In genomic region chr7:100157069-100157333, GRCh38 we compare ENCODE assay signal across 9 cellular contexts. TPM values are rescaled to one million over a fixed set of nuclear protein-coding genes. Genes with fewer than 3 reads are reported as not detected.
DNase-seq lines count a peak whose midpoint lies in the region; ATAC-seq and TF ChIP-seq lines count a peak whose summit lies in the region.
"Had no signal": no experiment of that assay in that cellular context is flagged by ENCODE, and none has a peak within 500 bp of the region (broad histone marks: within the 10 kb centered on the region; RNA-seq: fewer than 3 reads in every experiment).

No MANE protein-coding gene starts in this region.

- no peak overlapping the region for H2AFZ ChIP-seq in MM.1S (ENCODE audit: low read length)
- H2AFZ ChIP-seq in neural cell (ENCODE audit: low read depth, low read length): no peak overlapping the region

- H3K79me2 ChIP-seq in MM.1S (ENCODE audit: low read length) (peaks cover 27% of the 10 kb centered on the region), neural cell (replicated peaks; ENCODE audit: insufficient read depth, low read length) (no peaks in the 10 kb centered on the region)

- no peak for ATAC-seq in HG03039 (IDR thresholded peaks at IDR 0.05; ENCODE audit: unreplicated experiment)

- H3K27me3 ChIP-seq in CD4-positive, alpha-beta memory T cell (ENCODE audit: insufficient read depth, low read length): no peaks in the 10 kb centered on the region
- H3K27me3 ChIP-seq in MM.1S (replicated peaks; ENCODE audit: insufficient read depth, low read length) (peaks cover 10% of the 10 kb centered on the region), neural cell (ENCODE audit: insufficient read depth, low read depth, low read length) (no peaks in the 10 kb centered on the region)

- DNase-seq in CD4-positive, alpha-beta memory T cell: no peak
- DNase-seq in MM.1S (no peak), coronary artery (ENCODE audit: low spot score) (no peak), HuH-7 (ENCODE audit: low spot score) (no peak), mucosa of gallbladder (ENCODE audit: low spot score) (no peak), GM10248 (ENCODE audit: extremely low spot score) (no peak)

- peaks cover 54% of the 10 kb centered on the region for H3K4me1 ChIP-seq in CD4-positive, alpha-beta memory T cell (ENCODE audit: insufficient read depth, low read length)
- H3K4me1 ChIP-seq in MM.1S (ENCODE audit: low read length): peaks cover 8% of the 10 kb centered on the region; the same call in 1 of the 2 replicates

- H3K4me3 ChIP-seq in CD4-positive, alpha-beta memory T cell (ENCODE audit: low read length in 2 of 2): peak overlapping the region in 1 of 2 donors; percentile 74
- H3K4me3 ChIP-seq in MM.1S (ENCODE audit: low read length) (no peak overlapping the region), coronary artery (peak overlapping the region; percentile 91), neural cell (ENCODE audit: low read length) (peak overlapping the region; percentile 89)

- intact Hi-C loops in CD4-positive, alpha-beta memory T cell (cut with micrococcal nuclease): no loop called here

- TF ChIP-seq EP300 in neural cell (conservative IDR thresholded peaks at IDR 0.05; ENCODE audit: poor library complexity, severe bottlenecking): no peak

- H3K36me3 ChIP-seq in CD4-positive, alpha-beta memory T cell (ENCODE audit: insufficient read depth, low read length): peaks cover 32% of the 10 kb centered on the region
- H3K36me3 ChIP-seq in MM.1S (replicated peaks; ENCODE audit: insufficient read depth, low read length): no peaks in the 10 kb centered on the region
- H3K36me3 ChIP-seq in neural cell (ENCODE audit: insufficient read depth, low read length): no peaks in the 10 kb centered on the region

- TF ChIP-seq CTCF in MM.1S (IDR thresholded peaks at IDR 0.05; ENCODE audit: low read length) (no peak), coronary artery (IDR thresholded peaks at IDR 0.05) (no peak), neural cell (IDR thresholded peaks at IDR 0.05; ENCODE audit: poor library complexity, severe bottlenecking) (no peak), GM10248 (IDR thresholded peaks at IDR 0.05; ENCODE audit: control extremely low read depth, extremely low read depth, low read depth, missing control alignments) (no peak)

- H3F3A ChIP-seq in MM.1S (ENCODE audit: insufficient read depth, low read length) (peaks cover 3% of the 10 kb centered on the region), neural cell (ENCODE audit: insufficient read depth, low read length, poor library complexity, severe bottlenecking) (no peaks in the 10 kb centered on the region)

- CTCF ChIA-PET in CD4-positive, alpha-beta memory T cell (lab: Charles Lee; ENCODE audit: partially characterized antibody): interaction anchor here (1.0 to 2.2 kb wide), 2 partner anchors 9 to 23 kb away, joined by 3 to 8 read pairs; partner anchors contain the start of gene LAMTOR4
- CTCF ChIA-PET in GM10248 (lab: Yijun Ruan, JAX): interaction anchor here (0.8 to 3.9 kb wide), 8 partner anchors 9 to 251 kb away, joined by 3 to 24 read pairs (median 3); partner anchors contain the start of gene GAL3ST4

- H3K9me2 ChIP-seq in MM.1S (replicated peaks; ENCODE audit: insufficient read depth, low read length) (no peaks in the 10 kb centered on the region), neural cell (ENCODE audit: insufficient read depth, low read length) (no peaks in the 10 kb centered on the region)

- no peaks in the 10 kb centered on the region for H3K9me3 Mint-ChIP-seq in CD4-positive, alpha-beta memory T cell

- H3K9me3 ChIP-seq in CD4-positive, alpha-beta memory T cell (ENCODE audit: control insufficient read depth in 1 of 2, low read length in 2 of 2): no peaks in the 10 kb centered on the region
- no peaks in the 10 kb centered on the region for H3K9me3 ChIP-seq in MM.1S (replicated peaks; ENCODE audit: insufficient read depth, low read length)
- H3K9me3 ChIP-seq in neural cell (ENCODE audit: low read length): no peaks in the 10 kb centered on the region

- H3K27ac Mint-ChIP-seq in CD4-positive, alpha-beta memory T cell: peak overlapping the region; percentile 82 to 96 (median 91)

- no peaks in the 10 kb centered on the region for H3K27me3 Mint-ChIP-seq in CD4-positive, alpha-beta memory T cell

- H3K4me3 Mint-ChIP-seq in CD4-positive, alpha-beta memory T cell: peak overlapping the region; percentile 65 to 90 (median 88)

- peak overlapping the region; percentile 80 for H3K27ac ChIP-seq in CD4-positive, alpha-beta memory T cell (ENCODE audit: low read depth, low read length)
- no peak overlapping the region for H3K27ac ChIP-seq in MM.1S (ENCODE audit: low read length)
- peak overlapping the region in 1 of 2 donors; percentile 84 for H3K27ac ChIP-seq in coronary artery
- H3K27ac ChIP-seq in neural cell (ENCODE audit: low read length): no peak overlapping the region

- H3K36me3 Mint-ChIP-seq in CD4-positive, alpha-beta memory T cell: peaks cover 11 to 45% of the 10 kb centered on the region in 2 donors

- no peaks in the 10 kb centered on the region for H4K20me1 ChIP-seq in MM.1S (ENCODE audit: insufficient read depth, low read length)
- no peaks in the 10 kb centered on the region for H4K20me1 ChIP-seq in neural cell (ENCODE audit: insufficient read depth)

- H3K9ac ChIP-seq in MM.1S (ENCODE audit: low read length) (no peak overlapping the region), neural cell (ENCODE audit: low read length) (peak overlapping the region; percentile 78)

- POLR2A ChIA-PET in CD4-positive, alpha-beta memory T cell (lab: Charles Lee; ENCODE audit: partially characterized antibody): interaction anchor here (0.7 to 6.4 kb wide), 10 partner anchors 9 to 272 kb away, joined by 3 to 73 read pairs (median 10); partner anchors contain the start of genes GAL3ST4, GPC2, LAMTOR4 and MEPCE
- POLR2A ChIA-PET in GM10248 (lab: Yijun Ruan, JAX): interaction anchor here (0.5 to 0.8 kb wide), 2 partner anchors 8 to 734 kb away, joined by 3 to 4 read pairs; partner anchors contain the start of gene LAMTOR4

- no peak for TF ChIP-seq RAD21 in neural cell (conservative IDR thresholded peaks at IDR 0.05)

- H3K4me1 Mint-ChIP-seq in CD4-positive, alpha-beta memory T cell: peaks cover 23 to 74% (median 44%) of the 10 kb centered on the region in 4 donors

- H3K4me2 ChIP-seq in MM.1S (ENCODE audit: low read depth, low read length): peak overlapping the region; percentile 70; the same call in 1 of the 2 replicates
- no peak overlapping the region for H3K4me2 ChIP-seq in neural cell (ENCODE audit: low read length)

TF ChIP-seq in neural cell, 6 proteins besides CTCF, POLR2A, EP300 and RAD21:
- TF ChIP-seq EZH2 (IDR thresholded peaks at IDR 0.05; ENCODE audit: borderline replicate concordance, insufficient read depth, low read length, poor library complexity, severe bottlenecking) (no peak), TAF1 (IDR thresholded peaks at IDR 0.05; ENCODE audit: low read depth) (no peak), POLR2AphosphoS5 (IDR thresholded peaks at IDR 0.05) (no peak), MXI1 (conservative IDR thresholded peaks at IDR 0.05; ENCODE audit: poor library complexity, severe bottlenecking) (no peak), REST (IDR thresholded peaks at IDR 0.05; ENCODE audit: borderline replicate concordance) (no peak), SMC3 (conservative IDR thresholded peaks at IDR 0.05; ENCODE audit: poor library complexity) (no peak)

RNA-seq across cellular contexts. Expression of gene TRAPPC14, which starts 1.5 kb away (rescaled TPM):
- total RNA-seq in CD4-positive, alpha-beta memory T cell: 10 to 100 TPM; 68.7 to 73.0 TPM
- 1 to 10 TPM; 1.4 to 5.5 TPM for polyA plus RNA-seq in CD4-positive, alpha-beta memory T cell
- 26.7 and 43.5 TPM in 2 replicates for polyA plus RNA-seq in neural cell
- 12.0 and 17.3 TPM in 2 replicates for polyA minus RNA-seq in neural cell
- 37.1 TPM for total RNA-seq in mucosa of gallbladder

RNA-seq across cellular contexts. Expression of gene LAMTOR4, which starts 8.3 kb away (rescaled TPM):
- 100 to 1,000 TPM; 178 to 189 TPM for total RNA-seq in CD4-positive, alpha-beta memory T cell
- polyA plus RNA-seq in CD4-positive, alpha-beta memory T cell: 100 to 1,000 TPM; 423 to 501 TPM
- polyA plus RNA-seq in neural cell: 331 and 333 TPM in 2 replicates
- 50.2 and 51.2 TPM in 2 replicates for polyA minus RNA-seq in neural cell
- 154 TPM for total RNA-seq in mucosa of gallbladder

RNA-seq across cellular contexts. Expression of gene GAL3ST4, which starts 11.4 kb away (rescaled TPM):
- total RNA-seq in CD4-positive, alpha-beta memory T cell: 1 to 10 TPM; 8.0 to 8.9 TPM
- polyA plus RNA-seq in CD4-positive, alpha-beta memory T cell: 1 to 10 TPM; 2.3 to 5.0 TPM
- 47.0 and 58.7 TPM in 2 replicates for polyA plus RNA-seq in neural cell
- 19.5 and 21.1 TPM in 2 replicates for polyA minus RNA-seq in neural cell
- total RNA-seq in mucosa of gallbladder: 11.2 TPM

RNA-seq across cellular contexts. Expression of gene GPC2, which starts 20.2 kb away (rescaled TPM):
- 10 to 100 TPM; 11.8 to 12.5 TPM for total RNA-seq in CD4-positive, alpha-beta memory T cell
- under 1 TPM in 1 of 2 donors, not detected in 1; 0.73 TPM for polyA plus RNA-seq in CD4-positive, alpha-beta memory T cell
- polyA plus RNA-seq in neural cell: 506 and 594 TPM in 2 replicates
- 299 and 343 TPM in 2 replicates for polyA minus RNA-seq in neural cell
- 5.6 TPM for total RNA-seq in mucosa of gallbladder

RNA-seq across cellular contexts. Expression of gene STAG3, which starts 20.7 kb away (rescaled TPM):
- 1 to 10 TPM; 6.5 to 7.7 TPM for total RNA-seq in CD4-positive, alpha-beta memory T cell
- 1 to 10 TPM; 1.6 to 3.7 TPM for polyA plus RNA-seq in CD4-positive, alpha-beta memory T cell
- 0.64 TPM in 1 of 2 replicates, not detected in the other for polyA plus RNA-seq in neural cell
- 1.5 TPM in 1 of 2 replicates, not detected in the other for polyA minus RNA-seq in neural cell
- 3.6 TPM for total RNA-seq in mucosa of gallbladder
- total RNA-seq: renal cortical epithelial cell had no signal
